ENCODE assay signal across 1 cellular context in genomic region chr10:72692057-72692891, GRCh38.
TF ChIP-seq lines count a peak whose summit lies in the region.

Gene MCU, plus strand, starts transcription at chr10:72692143. Its CDS starts 9 bp downstream, at chr10:72692152.

TF ChIP-seq in HepG2, 621 proteins besides CTCF, POLR2A, EP300 and RAD21 (continued from another document and continues in another):
- TF ChIP-seq KIAA2018 (CRISPR knock-in tag; IDR thresholded peaks at IDR 0.05; ENCODE audit: borderline replicate concordance) (no peak), EZH2 (conservative IDR thresholded peaks at IDR 0.05; ENCODE audit: low read depth, low read length) (no peak), MYC (CRISPR knock-in tag; IDR thresholded peaks at IDR 0.05; ENCODE audit: borderline replicate concordance) (peak; percentile 11; the same call in 1 of the 2 replicates), NFE2L1 (CRISPR knock-in tag; IDR thresholded peaks at IDR 0.05; ENCODE audit: borderline replicate concordance) (no peak), ZNF577 (CRISPR knock-in tag; IDR thresholded peaks at IDR 0.05; ENCODE audit: borderline replicate concordance, low read depth) (no peak), POGK (CRISPR knock-in tag; conservative IDR thresholded peaks at IDR 0.05) (0 out of 2 replicates have a peak, but pooled peaks have one; percentile 57), PPARG (CRISPR knock-in tag; conservative IDR thresholded peaks at IDR 0.05) (0 out of 2 replicates have a peak, but pooled peaks have one; percentile 32), FOSL1 (CRISPR knock-in tag; IDR thresholded peaks at IDR 0.05; ENCODE audit: borderline replicate concordance) (no peak), MXI1 (IDR thresholded peaks at IDR 0.05; ENCODE audit: borderline replicate concordance, low read depth, low read length) (peak; percentile 41; the same call in 1 of the 3 replicates), ZNF816 (CRISPR knock-in tag; IDR thresholded peaks at IDR 0.05; ENCODE audit: borderline replicate concordance) (peak; percentile 41; the same call in 1 of the 2 replicates), AHR (CRISPR knock-in tag; IDR thresholded peaks at IDR 0.05) (0 out of 2 replicates have a peak, but pooled peaks have one; percentile 49), ZNF788 (CRISPR knock-in tag; IDR thresholded peaks at IDR 0.05; ENCODE audit: borderline replicate concordance) (no peak; the same call in 1 of the 2 replicates), GMEB2 (CRISPR knock-in tag; IDR thresholded peaks at IDR 0.05; ENCODE audit: low read depth) (no peak), IRF2 (CRISPR knock-in tag; IDR thresholded peaks at IDR 0.05) (peak; percentile 32; the same call in 1 of the 2 replicates), SUZ12 (IDR thresholded peaks at IDR 0.05; ENCODE audit: low read depth, low read length) (no peak), TFDP1 (CRISPR knock-in tag; IDR thresholded peaks at IDR 0.05; ENCODE audit: borderline replicate concordance) (no peak), CBFB (CRISPR knock-in tag; IDR thresholded peaks at IDR 0.05) (no peak), ZNF431 (CRISPR knock-in tag; IDR thresholded peaks at IDR 0.05; ENCODE audit: borderline replicate concordance, low read depth) (peak; percentile 83), ZNF770 (CRISPR knock-in tag; IDR thresholded peaks at IDR 0.05) (no peak), KDM4B (CRISPR knock-in tag; IDR thresholded peaks at IDR 0.05) (0 out of 2 replicates have a peak, but pooled peaks have one; percentile 33), JDP2 (CRISPR knock-in tag; IDR thresholded peaks at IDR 0.05; ENCODE audit: borderline replicate concordance) (no peak), MBNL3 (CRISPR knock-in tag; conservative IDR thresholded peaks at IDR 0.05) (no peak), TRAFD1 (CRISPR knock-in tag; IDR thresholded peaks at IDR 0.05; ENCODE audit: borderline replicate concordance) (no peak), ZNF383 (CRISPR knock-in tag; IDR thresholded peaks at IDR 0.05; ENCODE audit: borderline replicate concordance) (no peak), ZNF850 (CRISPR knock-in tag; conservative IDR thresholded peaks at IDR 0.05) (no peak), U2AF2 (IDR thresholded peaks at IDR 0.05; ENCODE audit: low read depth, low read length) (no peak), ONECUT2 (CRISPR knock-in tag; IDR thresholded peaks at IDR 0.05) (no peak), RORA (CRISPR knock-in tag; IDR thresholded peaks at IDR 0.05) (no peak), IRX3 (CRISPR knock-in tag; IDR thresholded peaks at IDR 0.05; ENCODE audit: borderline replicate concordance, low read depth) (peak; percentile 64; the same call in 1 of the 2 replicates), MXD3 (CRISPR knock-in tag; IDR thresholded peaks at IDR 0.05) (peak; percentile 66), BCL3 (CRISPR knock-in tag; IDR thresholded peaks at IDR 0.05) (no peak), ZBTB8A (CRISPR knock-in tag; IDR thresholded peaks at IDR 0.05; ENCODE audit: borderline replicate concordance, low read depth) (no peak), ZNF329 (CRISPR knock-in tag; IDR thresholded peaks at IDR 0.05; ENCODE audit: low read depth) (peak; percentile 57; the same call in 1 of the 2 replicates), ZNF709 (CRISPR knock-in tag; IDR thresholded peaks at IDR 0.05) (peak; percentile 71), ATF6 (CRISPR knock-in tag; conservative IDR thresholded peaks at IDR 0.05) (no peak)
